27 cellular contexts compared by ENCODE assay signal in genomic region chr2:3942841-3943240, GRCh38.
"Had no signal": no experiment of that assay in that cellular context is flagged by ENCODE, and none has a peak within 500 bp of the region (broad histone marks: within the 10 kb centered on the region; RNA-seq: fewer than 3 reads in every experiment).

No MANE protein-coding gene starts in this region.

- H2AFZ ChIP-seq: parathyroid adenoma had no signal

- H3K9me3 ChIP-seq: ovary, psoas muscle, right lobe of liver, suprapubic skin, testis, tibial artery, uterus had no signal

- H3K9ac ChIP-seq: parathyroid adenoma had no signal

- H3K4me3 ChIP-seq: ovary, psoas muscle, right lobe of liver, sigmoid colon, suprapubic skin, tibial artery, transverse colon, uterus had no signal

- FAIRE-seq: small intestine had no signal

- H3K36me3 ChIP-seq: ovary, right lobe of liver, sigmoid colon, suprapubic skin, tibial artery, transverse colon, uterus had no signal

- H3K4me1 ChIP-seq: parathyroid adenoma, psoas muscle, right lobe of liver, sigmoid colon, suprapubic skin, testis, tibial artery, transverse colon, uterus had no signal

- DNase-seq: naive B cell; naive thymus-derived CD8-positive, alpha-beta T cell; nephron progenitor cell; occipital lobe; ovary; posterior cingulate gyrus; psoas muscle; right cardiac atrium; right lobe of liver; sigmoid colon; small intestine; stimulated activated CD4-positive, alpha-beta T cell treated with anti-CD3 and anti-CD28 coated beads, Interleukin-12 subunit alpha, Interleukin-12 subunit beta, amount 100 ng/mL, for 4 hours; stimulated activated CD4-positive, alpha-beta T cell treated with anti-CD3 and anti-CD28 coated beads, Interleukin-1b, Interleukin-23, amount 100 ng/mL, for 48 hours; stimulated activated CD4-positive, alpha-beta T cell treated with anti-CD3 and anti-CD28 coated beads, Interleukin-4, amount 100 ng/mL, for 1 hour; stimulated activated CD4-positive, alpha-beta T cell treated with anti-CD3 and anti-CD28 coated beads, Interleukin-4, amount 100 ng/mL, for 4 hours; stimulated activated CD8-positive, alpha-beta memory T cell treated with anti-CD3 and anti-CD28 coated beads, Interleukin-4, amount 100 ng/mL, for 48 hours; stimulated activated naive CD4-positive, alpha-beta T cell; stimulated activated naive CD8-positive, alpha-beta T cell treated with anti-CD3 and anti-CD28 coated beads, Interleukin-15, amount 100 ng/mL, for 72 hours; stimulated activated naive CD8-positive, alpha-beta T cell treated with anti-CD3 and anti-CD28 coated beads, Interleukin-15, Interleukin-2, amounts not matched to agents 100 U/mL and 50 U/mL, for 24 hours; substantia nigra; testis; tibial artery; transverse colon; uterus had no signal

- H3K79me2 ChIP-seq: parathyroid adenoma had no signal

- ATAC-seq: naive thymus-derived CD8-positive, alpha-beta T cell; psoas muscle; stimulated activated memory B cell treated with anti-CD40 and anti-IgM and Interleukin-4, amounts not matched to agents 10 μg/mL and 1 μg/mL and 100 μg/mL, for 72 hours; stimulated activated naive CD8-positive, alpha-beta T cell treated with anti-CD3 and anti-CD28 coated beads, Interleukin-15, amount 100 ng/mL, for 72 hours; stimulated activated naive CD8-positive, alpha-beta T cell treated with anti-CD3 and anti-CD28 coated beads, Interleukin-15, Interleukin-2, amounts not matched to agents 100 U/mL and 50 U/mL, for 24 hours had no signal

- H3K27ac ChIP-seq: ovary, parathyroid adenoma, psoas muscle, right lobe of liver, sigmoid colon, suprapubic skin, testis, tibial artery, transverse colon, uterus had no signal

- H3K27me3 ChIP-seq: ovary, right lobe of liver, sigmoid colon, suprapubic skin, testis, transverse colon, uterus had no signal
